Comparison of ENCODE assay signal across 1 cellular context in the genomic region with DNA sequence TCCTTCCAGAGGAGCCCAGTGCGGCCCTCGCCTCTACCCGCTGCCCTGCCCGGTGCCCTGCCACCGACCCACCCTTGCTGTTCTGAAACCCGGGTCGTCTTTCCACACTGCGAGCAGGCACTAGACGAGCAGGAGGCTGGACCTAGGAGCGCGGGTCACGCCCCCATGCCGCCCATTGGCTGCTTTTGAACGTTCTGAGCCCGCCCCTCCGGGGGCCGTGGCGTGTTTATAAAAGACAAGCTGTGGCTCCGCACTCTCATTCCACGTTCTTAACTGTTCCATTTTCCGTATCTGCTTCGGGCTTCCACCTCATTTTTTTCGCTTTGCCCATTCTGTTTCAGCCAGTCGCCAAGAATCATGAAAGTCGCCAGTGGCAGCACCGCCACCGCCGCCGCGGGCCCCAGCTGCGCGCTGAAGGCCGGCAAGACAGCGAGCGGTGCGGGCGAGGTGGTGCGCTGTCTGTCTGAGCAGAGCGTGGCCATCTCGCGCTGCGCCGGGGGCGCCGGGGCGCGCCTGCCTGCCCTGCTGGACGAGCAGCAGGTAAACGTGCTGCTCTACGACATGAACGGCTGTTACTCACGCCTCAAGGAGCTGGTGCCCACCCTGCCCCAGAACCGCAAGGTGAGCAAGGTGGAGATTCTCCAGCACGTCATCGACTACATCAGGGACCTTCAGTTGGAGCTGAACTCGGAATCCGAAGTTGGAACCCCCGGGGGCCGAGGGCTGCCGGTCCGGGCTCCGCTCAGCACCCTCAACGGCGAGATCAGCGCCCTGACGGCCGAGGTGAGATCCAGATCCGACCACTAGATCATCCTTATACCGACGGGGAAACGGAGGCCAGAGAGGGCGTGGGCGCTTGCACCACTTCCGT.
TF ChIP-seq lines count a peak whose summit lies in the region.

A gene with protein sequence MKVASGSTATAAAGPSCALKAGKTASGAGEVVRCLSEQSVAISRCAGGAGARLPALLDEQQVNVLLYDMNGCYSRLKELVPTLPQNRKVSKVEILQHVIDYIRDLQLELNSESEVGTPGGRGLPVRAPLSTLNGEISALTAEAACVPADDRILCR (plus strand): TSS at position 259 of the 871 bp plus-strand sequence. CDS start 99 bp downstream, at position 358.

TF ChIP-seq in HEK293, 187 proteins besides CTCF, POLR2A, EP300 and RAD21 (continued from another document):
- TF ChIP-seq GLIS2 (tag by site-specific recombination; IDR thresholded peaks at IDR 0.05) (no peak), ZNF112 (tag by site-specific recombination; IDR thresholded peaks at IDR 0.05) (no peak), ZNF169 (tag by site-specific recombination; IDR thresholded peaks at IDR 0.05) (no peak), SCRT2 (tag by site-specific recombination; IDR thresholded peaks at IDR 0.05) (peak; percentile 56), ZNF521 (tag by site-specific recombination; IDR thresholded peaks at IDR 0.05) (no peak), ZNF423 (tag by site-specific recombination; IDR thresholded peaks at IDR 0.05) (no peak; the same call in 1 of the 2 replicates), ZNF501 (tag by site-specific recombination; IDR thresholded peaks at IDR 0.05) (no peak), ZNF175 (tag by site-specific recombination; IDR thresholded peaks at IDR 0.05) (no peak), ZNF248 (tag by site-specific recombination; IDR thresholded peaks at IDR 0.05) (no peak), ZNF514 (tag by site-specific recombination; IDR thresholded peaks at IDR 0.05) (no peak), ZFP3 (tag by site-specific recombination; IDR thresholded peaks at IDR 0.05; ENCODE audit: low read depth) (no peak), GFI1B (tag by site-specific recombination; IDR thresholded peaks at IDR 0.05) (no peak), HOXC10 (CRISPR knock-in tag; IDR thresholded peaks at IDR 0.05) (no peak), GLI4 (tag by site-specific recombination; IDR thresholded peaks at IDR 0.05) (no peak), TCF7L2 (IDR thresholded peaks at IDR 0.05; ENCODE audit: borderline replicate concordance, low read depth, low read length) (0 out of 2 replicates have a peak, but pooled peaks have one; percentile 8), ZNF157 (tag by site-specific recombination; IDR thresholded peaks at IDR 0.05) (no peak), ZNF530 (tag by site-specific recombination; IDR thresholded peaks at IDR 0.05; ENCODE audit: low read depth) (no peak), ZNF670 (tag by site-specific recombination; IDR thresholded peaks at IDR 0.05; ENCODE audit: low read depth) (no peak), ZNF146 (tag by site-specific recombination; IDR thresholded peaks at IDR 0.05) (no peak; the same call in 1 of the 2 replicates)
- TF ChIP-seq, protein P1, sequence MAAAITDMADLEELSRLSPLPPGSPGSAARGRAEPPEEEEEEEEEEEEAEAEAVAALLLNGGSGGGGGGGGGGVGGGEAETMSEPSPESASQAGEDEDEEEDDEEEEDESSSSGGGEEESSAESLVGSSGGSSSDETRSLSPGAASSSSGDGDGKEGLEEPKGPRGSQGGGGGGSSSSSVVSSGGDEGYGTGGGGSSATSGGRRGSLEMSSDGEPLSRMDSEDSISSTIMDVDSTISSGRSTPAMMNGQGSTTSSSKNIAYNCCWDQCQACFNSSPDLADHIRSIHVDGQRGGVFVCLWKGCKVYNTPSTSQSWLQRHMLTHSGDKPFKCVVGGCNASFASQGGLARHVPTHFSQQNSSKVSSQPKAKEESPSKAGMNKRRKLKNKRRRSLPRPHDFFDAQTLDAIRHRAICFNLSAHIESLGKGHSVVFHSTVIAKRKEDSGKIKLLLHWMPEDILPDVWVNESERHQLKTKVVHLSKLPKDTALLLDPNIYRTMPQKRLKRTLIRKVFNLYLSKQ (tag by site-specific recombination; IDR thresholded peaks at IDR 0.05; ENCODE audit: borderline replicate concordance) = no peak
- TF ChIP-seq, protein P2, sequence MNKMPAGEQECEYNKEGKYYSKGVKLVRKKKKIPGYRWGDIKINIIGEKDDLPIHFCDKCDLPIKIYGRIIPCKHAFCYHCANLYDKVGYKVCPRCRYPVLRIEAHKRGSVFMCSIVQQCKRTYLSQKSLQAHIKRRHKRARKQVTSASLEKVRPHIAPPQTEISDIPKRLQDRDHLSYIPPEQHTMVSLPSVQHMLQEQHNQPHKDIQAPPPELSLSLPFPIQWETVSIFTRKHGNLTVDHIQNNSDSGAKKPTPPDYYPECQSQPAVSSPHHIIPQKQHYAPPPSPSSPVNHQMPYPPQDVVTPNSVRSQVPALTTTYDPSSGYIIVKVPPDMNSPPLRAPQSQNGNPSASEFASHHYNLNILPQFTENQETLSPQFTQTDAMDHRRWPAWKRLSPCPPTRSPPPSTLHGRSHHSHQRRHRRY (tag by site-specific recombination; IDR thresholded peaks at IDR 0.05) = no peak
- TF ChIP-seq, protein P3, sequence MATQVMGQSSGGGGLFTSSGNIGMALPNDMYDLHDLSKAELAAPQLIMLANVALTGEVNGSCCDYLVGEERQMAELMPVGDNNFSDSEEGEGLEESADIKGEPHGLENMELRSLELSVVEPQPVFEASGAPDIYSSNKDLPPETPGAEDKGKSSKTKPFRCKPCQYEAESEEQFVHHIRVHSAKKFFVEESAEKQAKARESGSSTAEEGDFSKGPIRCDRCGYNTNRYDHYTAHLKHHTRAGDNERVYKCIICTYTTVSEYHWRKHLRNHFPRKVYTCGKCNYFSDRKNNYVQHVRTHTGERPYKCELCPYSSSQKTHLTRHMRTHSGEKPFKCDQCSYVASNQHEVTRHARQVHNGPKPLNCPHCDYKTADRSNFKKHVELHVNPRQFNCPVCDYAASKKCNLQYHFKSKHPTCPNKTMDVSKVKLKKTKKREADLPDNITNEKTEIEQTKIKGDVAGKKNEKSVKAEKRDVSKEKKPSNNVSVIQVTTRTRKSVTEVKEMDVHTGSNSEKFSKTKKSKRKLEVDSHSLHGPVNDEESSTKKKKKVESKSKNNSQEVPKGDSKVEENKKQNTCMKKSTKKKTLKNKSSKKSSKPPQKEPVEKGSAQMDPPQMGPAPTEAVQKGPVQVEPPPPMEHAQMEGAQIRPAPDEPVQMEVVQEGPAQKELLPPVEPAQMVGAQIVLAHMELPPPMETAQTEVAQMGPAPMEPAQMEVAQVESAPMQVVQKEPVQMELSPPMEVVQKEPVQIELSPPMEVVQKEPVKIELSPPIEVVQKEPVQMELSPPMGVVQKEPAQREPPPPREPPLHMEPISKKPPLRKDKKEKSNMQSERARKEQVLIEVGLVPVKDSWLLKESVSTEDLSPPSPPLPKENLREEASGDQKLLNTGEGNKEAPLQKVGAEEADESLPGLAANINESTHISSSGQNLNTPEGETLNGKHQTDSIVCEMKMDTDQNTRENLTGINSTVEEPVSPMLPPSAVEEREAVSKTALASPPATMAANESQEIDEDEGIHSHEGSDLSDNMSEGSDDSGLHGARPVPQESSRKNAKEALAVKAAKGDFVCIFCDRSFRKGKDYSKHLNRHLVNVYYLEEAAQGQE (tag by site-specific recombination; IDR thresholded peaks at IDR 0.05) = no peak; the same call in 1 of the 2 replicates
TF ChIP-seq in HEK293: peak in this region for 38.
